In the genomic region with DNA sequence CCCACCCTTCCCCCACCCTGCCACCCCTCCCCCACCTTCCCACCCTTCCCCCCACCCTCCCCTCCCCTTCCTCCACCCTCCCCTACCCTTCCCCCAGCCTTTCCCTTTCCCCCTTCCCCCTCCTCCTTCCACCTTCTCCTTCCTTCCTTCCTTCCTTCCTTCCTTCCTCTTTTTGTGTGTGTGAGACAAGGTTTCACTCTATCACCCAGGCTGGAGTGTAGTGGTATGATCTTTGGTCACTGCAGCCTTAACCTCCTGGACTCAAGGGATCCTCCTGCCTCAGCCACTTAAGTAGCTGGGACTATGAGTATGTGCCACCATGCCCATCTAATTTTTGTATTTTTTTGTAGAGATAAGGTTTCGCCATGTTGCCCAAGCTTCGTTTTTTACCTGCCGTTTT, we compare ENCODE assay signal across 10 cellular contexts. TPM values are rescaled to one million over a fixed set of nuclear protein-coding genes. Genes with fewer than 3 reads are reported as not detected.
DNase-seq lines count a peak whose midpoint lies in the region; ATAC-seq and TF ChIP-seq lines count a peak whose summit lies in the region.
"Had no signal": no experiment of that assay in that cellular context is flagged by ENCODE, and none has a peak within 500 bp of the region (broad histone marks: within the 10 kb centered on the region; RNA-seq: fewer than 3 reads in every experiment).

No MANE protein-coding gene starts in this region.

- no peak overlapping the region for H3K4me2 ChIP-seq in IMR-90 (ENCODE audit: low read depth, low read length)

- no peak overlapping the region for H2AK9ac ChIP-seq in IMR-90 (replicated peaks; ENCODE audit: low read depth, low read length, poor library complexity)

- no peaks in the 10 kb centered on the region for H3K27me3 ChIP-seq in ACC112 (ENCODE audit: insufficient read depth, low read length)
- no peaks in the 10 kb centered on the region for H3K27me3 ChIP-seq in IMR-90 (ENCODE audit: control insufficient read depth, insufficient read depth, low read length)
- H3K27me3 ChIP-seq in breast epithelium, result no peaks in the 10 kb centered on the region

- H2BK15ac ChIP-seq in IMR-90 (ENCODE audit: low read depth, low read length), result no peak overlapping the region; the same call in 1 of the 3 replicates

- no peak overlapping the region for H3K56ac ChIP-seq in IMR-90 (ENCODE audit: extremely low read depth, insufficient read depth, low read length)

- H3K14ac ChIP-seq in IMR-90 (replicated peaks; ENCODE audit: low read depth, low read length), result 0 out of 2 replicates have a peak overlapping the region, but pooled peaks have one; percentile 5

- H3K9me3 ChIP-seq in IMR-90 (ENCODE audit: control insufficient read depth, insufficient read depth, low read length) (no peaks in the 10 kb centered on the region; the same call in 1 of the 2 replicates), breast epithelium (no peaks in the 10 kb centered on the region)

- POLR2A ChIA-PET in IMR-90 (lab: Charles Lee; ENCODE audit: unreplicated experiment), result no interaction called here

- TF ChIP-seq RAD21 in IMR-90 (IDR thresholded peaks at IDR 0.05; ENCODE audit: low read length), result no peak

- H4K20me1 ChIP-seq in IMR-90 (ENCODE audit: insufficient read depth, low read length), result peaks cover 23% of the 10 kb centered on the region; the same call in 1 of the 2 replicates

- H3K4ac ChIP-seq in IMR-90 (ENCODE audit: low read depth, low read length), result peak overlapping the region; percentile 17

- no peak overlapping the region for H3K4me3 Mint-ChIP-seq in nephron

- peaks cover 8% of the 10 kb centered on the region for H3K36me3 ChIP-seq in ACC112 (ENCODE audit: insufficient read depth, low read length)
- H3K36me3 ChIP-seq in IMR-90 (ENCODE audit: control insufficient read depth, insufficient read depth, low read length), result peaks cover 35% of the 10 kb centered on the region
- no peaks in the 10 kb centered on the region for H3K36me3 ChIP-seq in breast epithelium

- no TSS peak for BruUV-seq in IMR-90 (replicated peaks; lab: Mats Ljungman, UMichigan)

- in situ Hi-C loops in IMR-90 (cut with MboI; ENCODE audit: low sequenced_read_pairs), result no loop called here

- no peaks in the 10 kb centered on the region for H3K27me3 Mint-ChIP-seq in nephron (ENCODE audit: low read depth)

- peak overlapping the region; percentile 56 to 97 (median 80) for H3K27ac Mint-ChIP-seq in nephron

- peaks cover 41% of the 10 kb centered on the region for H3K4me1 ChIP-seq in ACC112 (ENCODE audit: control insufficient read depth, insufficient read depth, low read length, unreplicated experiment)
- H3K4me1 ChIP-seq in IMR-90 (ENCODE audit: control insufficient read depth, insufficient read depth, low read length), result peaks cover 12% of the 10 kb centered on the region
- H3K4me1 ChIP-seq in breast epithelium, result peaks cover 16 to 24% of the 10 kb centered on the region in 2 donors

- intact Hi-C loops in IMR-90 (cut with micrococcal nuclease), result loop anchor here (2.0 to 5.0 kb wide), 2 partner anchors 19 to 50 kb away; no protein-coding TSS in a partner anchor
- intact Hi-C loops in breast epithelium (cut with DNase I; ENCODE audit: low total_unique reads), result no loop called here

- TF ChIP-seq POLR2A in IMR-90 (IDR thresholded peaks at IDR 0.05; ENCODE audit: low read depth, low read length) (no peak), breast epithelium (IDR thresholded peaks at IDR 0.05) (no peak)

- H3K4me1 Mint-ChIP-seq in nephron, result peaks cover 56% of the 10 kb centered on the region

- H3K18ac ChIP-seq in IMR-90 (ENCODE audit: low read depth, low read length), result no peak overlapping the region; the same call in 1 of the 2 replicates

- H4K8ac ChIP-seq in IMR-90 (ENCODE audit: low read depth in 2 of 2, low read length in 2 of 2), result no peak overlapping the region

- no peak overlapping the region for H2BK20ac ChIP-seq in IMR-90 (ENCODE audit: low read depth, low read length)

- dilution Hi-C loops in IMR-90 (cut with HindIII; ENCODE audit: low sequenced_read_pairs, unreplicated experiment), result no loop called here

- H3K4me3 ChIP-seq in ACC112 (ENCODE audit: low read depth, low read length) (no peak overlapping the region), IMR-90 (ENCODE audit: insufficient read depth, low read depth, low read length) (no peak overlapping the region), breast epithelium (no peak overlapping the region)

- peak overlapping the region; percentile 59; the same call in 1 of the 2 replicates for H2AK5ac ChIP-seq in IMR-90 (ENCODE audit: low read depth, low read length)

- no peak overlapping the region for H4K91ac ChIP-seq in IMR-90 (ENCODE audit: insufficient read depth, low read depth, low read length)

- H4K5ac ChIP-seq in IMR-90 (ENCODE audit: low read depth, low read length), result no peak overlapping the region

- peak overlapping the region; percentile 99 for H3K27ac ChIP-seq in ACC112 (ENCODE audit: low read depth, low read length)
- no peak overlapping the region for H3K27ac ChIP-seq in IMR-90 (ENCODE audit: insufficient read depth, low read length)
- H3K27ac ChIP-seq in breast epithelium, result peak overlapping the region; percentile 80 to 92

- H3K79me1 ChIP-seq in IMR-90 (ENCODE audit: low read depth in 1 of 2, low read length in 2 of 2), result peaks cover 18 to 30% of the 10 kb centered on the region in 2 experiments

- peaks cover 14% of the 10 kb centered on the region for H3K9me1 ChIP-seq in IMR-90 (ENCODE audit: insufficient read depth, low read length)

- WGBS in IMR-90 (ENCODE audit: extremely low coverage in 2 of 2, insufficient read length in 1 of 2), 2 experiments, result no CpG with 5 or more reads among the region's 3 CpGs

- H3K79me2 ChIP-seq in ACC112 (ENCODE audit: control insufficient read depth, insufficient read depth, low read length, unreplicated experiment), result peaks cover 7% of the 10 kb centered on the region

- 0 out of 2 replicates have a peak overlapping the region, but pooled peaks have one; percentile 9 for H2BK120ac ChIP-seq in IMR-90 (ENCODE audit: low read depth, low read length)

- H2AFZ ChIP-seq in ACC112 (ENCODE audit: low read length, unreplicated experiment) (no peak overlapping the region), IMR-90 (replicated peaks; ENCODE audit: low read length, poor library complexity) (no peak overlapping the region)

- H2BK5ac ChIP-seq in IMR-90 (ENCODE audit: low read depth, low read length, poor library complexity, severe bottlenecking), result peak overlapping the region; percentile 76

- no peaks in the 10 kb centered on the region for H3K9me3 Mint-ChIP-seq in nephron

- H3K9ac ChIP-seq in IMR-90 (ENCODE audit: low read depth, low read length), result no peak overlapping the region

- no peak overlapping the region for H3K23ac ChIP-seq in IMR-90 (ENCODE audit: low read depth, low read length)

- CTCF ChIA-PET in IMR-90 (lab: Yijun Ruan, JAX), result no interaction called here

- ATAC-seq in IMR-90 (ENCODE audit: low read depth) (no peak), HG02885 (IDR thresholded peaks at IDR 0.05; ENCODE audit: poor library complexity, unreplicated experiment) (no peak), HG02840 (IDR thresholded peaks at IDR 0.05; ENCODE audit: low FRiP score, unreplicated experiment) (no peak), HG03571 (IDR thresholded peaks at IDR 0.05; ENCODE audit: unreplicated experiment) (no peak)

- TF ChIP-seq CTCF in IMR-90 (conservative IDR thresholded peaks at IDR 0.05; ENCODE audit: low read depth, low read length), result no peak
- TF ChIP-seq CTCF in breast epithelium (IDR thresholded peaks at IDR 0.05), result no peak
- TF ChIP-seq CTCF in nephron (IDR thresholded peaks at IDR 0.05; ENCODE audit: unreplicated experiment in 3 of 3), result no peak

- peaks cover 59% of the 10 kb centered on the region for H3K36me3 Mint-ChIP-seq in nephron (ENCODE audit: low read depth)

- no peak for DNase-seq in IMR-90
- DNase-seq in breast epithelium (ENCODE audit: low spot score in 2 of 2), result no peak
- DNase-seq in activated CD8-positive, alpha-beta memory T cell treated with anti-CD3 and anti-CD28 coated beads, Interleukin-2, amount 50 U/mL, for 48 hours, result no peak

TF ChIP-seq in IMR-90, 13 proteins besides CTCF, POLR2A, EP300 and RAD21 (continues in another document):
- TF ChIP-seq CHD1 (IDR thresholded peaks at IDR 0.05; ENCODE audit: low read depth, low read length), result no peak
- no peak for TF ChIP-seq RCOR1 (IDR thresholded peaks at IDR 0.05; ENCODE audit: insufficient replicate concordance, low read length)
- TF ChIP-seq MAZ (IDR thresholded peaks at IDR 0.05; ENCODE audit: borderline replicate concordance, low read depth, low read length), result no peak
- no peak for TF ChIP-seq SMC3 (IDR thresholded peaks at IDR 0.05; ENCODE audit: low read depth, low read length)
- TF ChIP-seq MAFK (IDR thresholded peaks at IDR 0.05; ENCODE audit: low read depth, low read length), result no peak
- no peak for TF ChIP-seq CEBPB (IDR thresholded peaks at IDR 0.05; ENCODE audit: low read depth, low read length)
- TF ChIP-seq NFE2L2 (IDR thresholded peaks at IDR 0.05; ENCODE audit: low read depth, low read length), result no peak
- no peak for TF ChIP-seq BHLHE40 (IDR thresholded peaks at IDR 0.05; ENCODE audit: low read depth, low read length)
- TF ChIP-seq, protein P1, sequence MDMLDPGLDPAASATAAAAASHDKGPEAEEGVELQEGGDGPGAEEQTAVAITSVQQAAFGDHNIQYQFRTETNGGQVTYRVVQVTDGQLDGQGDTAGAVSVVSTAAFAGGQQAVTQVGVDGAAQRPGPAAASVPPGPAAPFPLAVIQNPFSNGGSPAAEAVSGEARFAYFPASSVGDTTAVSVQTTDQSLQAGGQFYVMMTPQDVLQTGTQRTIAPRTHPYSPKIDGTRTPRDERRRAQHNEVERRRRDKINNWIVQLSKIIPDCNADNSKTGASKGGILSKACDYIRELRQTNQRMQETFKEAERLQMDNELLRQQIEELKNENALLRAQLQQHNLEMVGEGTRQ (IDR thresholded peaks at IDR 0.05; ENCODE audit: low read depth, low read length), result no peak
- TF ChIP-seq MXI1 (IDR thresholded peaks at IDR 0.05; ENCODE audit: borderline replicate concordance, low read depth, low read length), result no peak
- TF ChIP-seq FOS (IDR thresholded peaks at IDR 0.05; ENCODE audit: low read depth, low read length), result no peak

RNA-seq across cellular contexts. Expression of a gene that starts 35.2 kb away (rescaled TPM):
- not detected in 2 replicates for total RNA-seq in IMR-90 (2012; rRNA removed)
- not detected in 2 replicates for polyA plus RNA-seq in IMR-90 (2012; rRNA removed)
- polyA plus RNA-seq in IMR-90 (2012; cell fraction: cytosol; rRNA removed), result not detected in 2 replicates
- polyA plus RNA-seq in IMR-90 (2012; cell fraction: nucleus; rRNA removed; ENCODE audit: low replicate concordance), result not detected in 2 replicates
- not detected for total RNA-seq in breast epithelium
- total RNA-seq: kidney epithelial cell, LHCN-M2 had no signal

RNA-seq across cellular contexts. Expression of a gene that starts 52.1 kb away (rescaled TPM):
- 8.8 and 20.3 TPM in 2 replicates for total RNA-seq in IMR-90 (2012; rRNA removed)
- polyA plus RNA-seq in IMR-90 (2012; rRNA removed), result 17.4 and 19.4 TPM in 2 replicates
- polyA plus RNA-seq in IMR-90 (2012; cell fraction: cytosol; rRNA removed), result 4.0 and 6.7 TPM in 2 replicates
- 2.3 and 8.4 TPM in 2 replicates for polyA plus RNA-seq in IMR-90 (2012; cell fraction: nucleus; rRNA removed; ENCODE audit: low replicate concordance)
- total RNA-seq in breast epithelium, result 10 to 100 TPM; 44.8 to 73.5 (median 61.0) TPM

RNA-seq across cellular contexts. Expression of a gene that starts 58.2 kb away (rescaled TPM):
- total RNA-seq in IMR-90 (2012; rRNA removed) (29.2 and 31.0 TPM in 2 replicates), breast epithelium (100 to 1,000 TPM; 114 to 174 (median 143) TPM)
- polyA plus RNA-seq in IMR-90 (2012; rRNA removed), result 20.7 and 22.2 TPM in 2 replicates
- 17.2 and 31.3 TPM in 2 replicates for polyA plus RNA-seq in IMR-90 (2012; cell fraction: cytosol; rRNA removed)
- polyA plus RNA-seq in IMR-90 (2012; cell fraction: nucleus; rRNA removed; ENCODE audit: low replicate concordance), result 18.9 and 19.8 TPM in 2 replicates
